ENCODE assay signal across 22 cellular contexts in the genomic region with DNA sequence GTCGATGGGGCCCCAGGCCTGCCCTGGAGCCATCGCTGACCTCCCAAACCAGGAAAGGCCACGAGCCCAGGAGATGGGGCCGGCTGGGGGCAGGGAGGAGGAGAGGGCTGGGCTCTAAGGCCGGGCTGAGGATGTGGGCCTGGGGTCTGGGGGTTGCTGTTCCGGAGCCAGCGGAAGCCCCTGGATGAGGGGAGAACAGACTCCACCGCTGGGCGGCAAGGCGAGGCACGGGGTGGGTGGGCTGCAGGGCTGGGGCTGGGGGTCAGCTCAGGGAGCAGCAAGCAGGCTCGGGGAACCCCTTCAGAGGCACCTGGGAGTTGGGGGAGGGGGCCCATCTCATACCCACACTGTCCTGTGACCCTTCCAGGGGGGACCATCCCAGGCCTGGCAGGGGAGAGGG. TPM values are rescaled to one million over a fixed set of nuclear protein-coding genes. Genes with fewer than 3 reads are reported as not detected.
DNase-seq lines count a peak whose midpoint lies in the region; ATAC-seq, FAIRE-seq and TF ChIP-seq lines count a peak whose summit lies in the region.
"Had no signal": no experiment of that assay in that cellular context is flagged by ENCODE, and none has a peak within 500 bp of the region (broad histone marks: within the 10 kb centered on the region; RNA-seq: fewer than 3 reads in every experiment).

No MANE protein-coding gene starts in this region.

- no peaks in the 10 kb centered on the region for H4K20me1 ChIP-seq in smooth muscle cell (ENCODE audit: low read depth)
- 0 out of 2 replicates have a peak, but pooled peaks cover 3% of the 10 kb centered on the region for H4K20me1 ChIP-seq in Karpas-422 (ENCODE audit: insufficient read depth, low read depth, low read length)
- H4K20me1 ChIP-seq: BLaER1 had no signal

- H3K4me3 ChIP-seq in A549 (no peak overlapping the region), smooth muscle cell (no peak overlapping the region), Karpas-422 (ENCODE audit: low read length) (no peak overlapping the region)
- H3K4me3 ChIP-seq: BLaER1 had no signal

- H3K27ac ChIP-seq in A549: peak overlapping the region; percentile 9 to 75; a peak in 4 of 6 replicates
- peak overlapping the region; percentile 40 for H3K27ac ChIP-seq in caudate nucleus (ENCODE audit: low read depth, low read length)
- H3K27ac ChIP-seq in smooth muscle cell (ENCODE audit: low read depth): no peak overlapping the region
- H3K27ac ChIP-seq in Karpas-422 (ENCODE audit: low read length): no peak overlapping the region
- H3K27ac ChIP-seq: BLaER1 had no signal

- H3K27me3 ChIP-seq in smooth muscle cell (ENCODE audit: low read depth) (no peaks in the 10 kb centered on the region), Karpas-422 (ENCODE audit: low read length) (no peaks in the 10 kb centered on the region)
- H3K27me3 ChIP-seq: BLaER1 had no signal

- H2AFZ ChIP-seq in smooth muscle cell (ENCODE audit: low read depth) (no peak overlapping the region), Karpas-422 (ENCODE audit: low read length) (no peak overlapping the region)

- H3K36me3 Mint-ChIP-seq in effector memory CD8-positive, alpha-beta T cell (ENCODE audit: insufficient read depth): peaks cover 21% of the 10 kb centered on the region
- H3K36me3 Mint-ChIP-seq: CD4-positive, CD25-positive, alpha-beta regulatory T cell; IgD-negative memory B cell had no signal

- H3K9me2 ChIP-seq in Karpas-422 (replicated peaks; ENCODE audit: insufficient read depth, low read length): no peaks in the 10 kb centered on the region

- H3F3A ChIP-seq in smooth muscle cell (ENCODE audit: low read depth): no peaks in the 10 kb centered on the region

- no peaks in the 10 kb centered on the region for H3K27me3 Mint-ChIP-seq in effector memory CD8-positive, alpha-beta T cell
- H3K27me3 Mint-ChIP-seq: CD4-positive, CD25-positive, alpha-beta regulatory T cell had no signal

- no peak for TF ChIP-seq POLR2A in A549 (IDR thresholded peaks at IDR 0.05; ENCODE audit: low read length)

- TF ChIP-seq EP300 in A549 (IDR thresholded peaks at IDR 0.05): no peak

- no peaks in the 10 kb centered on the region for H3K9me3 Mint-ChIP-seq in effector memory CD8-positive, alpha-beta T cell
- H3K9me3 Mint-ChIP-seq: CD4-positive, CD25-positive, alpha-beta regulatory T cell; IgD-negative memory B cell had no signal

- WGBS in A549 (ENCODE audit: missing lambda C conversion rate): 91% methylated on average over 4 of the region's 12 CpGs
- WGBS in smooth muscle cell (ENCODE audit: low lambda C conversion rate): 95% methylated on average over 12 of the region's 12 CpGs

- no peak for FAIRE-seq in A549 (lab: Jason Lieb, UNC)

- CTCF ChIA-PET in A549 (lab: Yijun Ruan, JAX): interaction anchor here (0.6 to 1.4 kb wide), 4 partner anchors 9 to 72 kb away, joined by 3 to 4 read pairs (median 4); no protein-coding TSS in a partner anchor

- TF ChIP-seq CTCF in A549 (IDR thresholded peaks at IDR 0.05) (no peak), smooth muscle cell (IDR thresholded peaks at IDR 0.05; ENCODE audit: borderline replicate concordance, insufficient read depth, poor library complexity, severe bottlenecking) (no peak)

- no peaks in the 10 kb centered on the region for H3K9me3 ChIP-seq in A549
- H3K9me3 ChIP-seq in smooth muscle cell (replicated peaks; ENCODE audit: low read depth): no peaks in the 10 kb centered on the region
- H3K9me3 ChIP-seq in Karpas-422 (ENCODE audit: low read length): no peaks in the 10 kb centered on the region
- H3K9me3 ChIP-seq: BLaER1 had no signal

- POLR2A ChIA-PET in A549 (lab: Yijun Ruan, JAX): no interaction called here

- no peak; a peak in 1 of 6 replicates for ATAC-seq in A549
- ATAC-seq in effector memory CD8-positive, alpha-beta T cell (replicated peaks): no peak
- no peak for ATAC-seq in HG02588 (IDR thresholded peaks at IDR 0.05; ENCODE audit: unreplicated experiment)

- H3K4me2 ChIP-seq in A549 (no peak overlapping the region; the same call in 2 of the 3 replicates), smooth muscle cell (peak overlapping the region; percentile 59), Karpas-422 (ENCODE audit: low read depth, low read length, poor library complexity, severe bottlenecking) (no peak overlapping the region)
- H3K4me2 ChIP-seq: BLaER1 had no signal

- TF ChIP-seq RAD21 in A549 (conservative IDR thresholded peaks at IDR 0.05 in 1 of 2, IDR thresholded peaks at IDR 0.05 in 1 of 2): no peak

- H3K4me1 ChIP-seq in A549 (peaks cover 15% of the 10 kb centered on the region; the same call in 2 of the 3 replicates), smooth muscle cell (ENCODE audit: low read depth) (no peaks in the 10 kb centered on the region), Karpas-422 (ENCODE audit: low read length) (no peaks in the 10 kb centered on the region)

- H3K27ac Mint-ChIP-seq in effector memory CD8-positive, alpha-beta T cell: peak overlapping the region; percentile 69 to 82
- H3K27ac Mint-ChIP-seq: IgD-negative memory B cell had no signal

- H3K79me2 ChIP-seq in smooth muscle cell (ENCODE audit: low read depth) (no peaks in the 10 kb centered on the region), Karpas-422 (ENCODE audit: low read length) (no peaks in the 10 kb centered on the region)

- no peaks in the 10 kb centered on the region for H3K36me3 ChIP-seq in smooth muscle cell (ENCODE audit: low read depth)
- H3K36me3 ChIP-seq in Karpas-422 (ENCODE audit: insufficient read depth, low read length): no peaks in the 10 kb centered on the region
- H3K36me3 ChIP-seq: BLaER1 had no signal

- peaks cover 48 to 55% of the 10 kb centered on the region in 2 donors for H3K4me1 Mint-ChIP-seq in effector memory CD8-positive, alpha-beta T cell (ENCODE audit: low read depth in 2 of 2)

- DNase-seq in A549 (ENCODE audit: low read depth in 1 of 2, low spot score in 1 of 2) (no peak), caudate nucleus (lab: John Stamatoyannopoulos, UW) (no peak), smooth muscle cell (lab: John Stamatoyannopoulos, UW; ENCODE audit: unreplicated experiment) (no peak), HuH-7 (ENCODE audit: low spot score) (no peak), Karpas-422 (no peak)
- no peak for DNase-seq in effector memory CD8-positive, alpha-beta T cell
- DNase-seq in activated CD8-positive, alpha-beta memory T cell treated with anti-CD3 and anti-CD28 coated beads, Interleukin-2, amount 50 U/mL, for 4 hours: no peak
- DNase-seq: 8988T; CD4-positive, CD25-positive, alpha-beta regulatory T cell; GOT3; HCEC 1CT; NCI-H1092; NCI-H1417 treated with DMSO at 0.1 percent for 48 hours; NCI-H1694 treated with DMSO at 0.1 percent for 48 hours; NCI-H2081 treated with DMSO at 0.1 percent for 48 hours; NCI-H2171; NCI-H226; SHP77 treated with DMSO at 0.1 percent for 48 hours had no signal

- peak overlapping the region in 1 of 2 donors; percentile 56 for H3K4me3 Mint-ChIP-seq in effector memory CD8-positive, alpha-beta T cell

- H3K9ac ChIP-seq in smooth muscle cell (ENCODE audit: low read depth) (no peak overlapping the region), Karpas-422 (ENCODE audit: low read length) (no peak overlapping the region)
- H3K9ac ChIP-seq: BLaER1 had no signal

RNA-seq across cellular contexts. Expression of gene LCN12, which starts 11.7 kb away (rescaled TPM):
- 0.74 and 1.8 TPM in 2 replicates for polyA plus RNA-seq in A549 (2011; rRNA removed)
- polyA plus RNA-seq in A549 (2012; cell fraction: cytosol; rRNA removed): 1.2 and 1.4 TPM in 2 replicates
- polyA plus RNA-seq in A549 (2012; cell fraction: nucleus; rRNA removed): 24.8 and 36.0 TPM in 2 replicates
- polyA plus RNA-seq in A549 (2017; fragmentation: RNase III; extraction: RNeasy Plus Mini Kit Qiagen cat#74134 plus additional on column Dnase treatment): 2.8 to 3.6 TPM (median 3.0 TPM) in 3 replicates
- polyA minus RNA-seq in A549 (2011; rRNA and poly(A)+ RNA removed): 0.70 and 0.88 TPM in 2 replicates
- not detected in 2 replicates for total RNA-seq in smooth muscle cell
- not detected in 2 replicates for polyA plus RNA-seq in smooth muscle cell
- not detected in 2 replicates for total RNA-seq in Karpas-422 (2014; rRNA removed; shearing (Covaris generic); ENCODE audit: low replicate concordance)
- polyA plus RNA-seq: AG04450; CD4-positive, CD25-positive, alpha-beta regulatory T cell; IgD-negative memory B cell had no signal

RNA-seq across cellular contexts. Expression of gene PTGDS, which starts 13.6 kb away (rescaled TPM):
- 0.31 and 0.33 TPM in 2 replicates for polyA plus RNA-seq in A549 (2011; rRNA removed)
- polyA plus RNA-seq in A549 (2012; cell fraction: cytosol; rRNA removed): 0.50 and 0.61 TPM in 2 replicates
- 0.66 and 1.0 TPM in 2 replicates for polyA plus RNA-seq in A549 (2012; cell fraction: nucleus; rRNA removed)
- polyA plus RNA-seq in A549 (2017; fragmentation: RNase III; extraction: RNeasy Plus Mini Kit Qiagen cat#74134 plus additional on column Dnase treatment): 0.18 to 0.34 TPM (median 0.26 TPM) in 3 replicates
- not detected in 2 replicates for polyA minus RNA-seq in A549 (2011; rRNA and poly(A)+ RNA removed)
- total RNA-seq in smooth muscle cell: 119 and 145 TPM in 2 replicates
- 597 and 611 TPM in 2 replicates for polyA plus RNA-seq in smooth muscle cell
- not detected in 2 replicates for total RNA-seq in Karpas-422 (2014; rRNA removed; shearing (Covaris generic); ENCODE audit: low replicate concordance)
- polyA plus RNA-seq: IgD-negative memory B cell had no signal

RNA-seq across cellular contexts. Expression of gene C8G, which starts 18.7 kb away (rescaled TPM):
- polyA plus RNA-seq in A549 (2011; rRNA removed): 0.41 and 0.45 TPM in 2 replicates
- polyA plus RNA-seq in A549 (2012; cell fraction: cytosol; rRNA removed): 1.2 TPM in 2 replicates
- polyA plus RNA-seq in A549 (2012; cell fraction: nucleus; rRNA removed): 3.6 and 7.5 TPM in 2 replicates
- 1.1 to 1.3 TPM (median 1.1 TPM) in 3 replicates for polyA plus RNA-seq in A549 (2017; fragmentation: RNase III; extraction: RNeasy Plus Mini Kit Qiagen cat#74134 plus additional on column Dnase treatment)
- polyA minus RNA-seq in A549 (2011; rRNA and poly(A)+ RNA removed): not detected in 2 replicates
- total RNA-seq in smooth muscle cell: not detected in 2 replicates
- 1.4 TPM in 1 of 2 replicates, not detected in the other for polyA plus RNA-seq in smooth muscle cell
- not detected in 2 replicates for total RNA-seq in Karpas-422 (2014; rRNA removed; shearing (Covaris generic); ENCODE audit: low replicate concordance)
- polyA plus RNA-seq: IgD-negative memory B cell had no signal

RNA-seq across cellular contexts. Expression of gene LCNL1, which starts 19.0 kb away (rescaled TPM):
- polyA plus RNA-seq in A549 (2011; rRNA removed) (0.04 and 0.19 TPM in 2 replicates), A549 (2017; fragmentation: RNase III; extraction: RNeasy Plus Mini Kit Qiagen cat#74134 plus additional on column Dnase treatment) (0.05 to 0.08 TPM (median 0.08 TPM) in 3 replicates), smooth muscle cell (0.85 and 0.89 TPM in 2 replicates)
- polyA plus RNA-seq in A549 (2012; cell fraction: cytosol; rRNA removed): 0.01 and 0.04 TPM in 2 replicates
- 0.39 and 0.48 TPM in 2 replicates for polyA plus RNA-seq in A549 (2012; cell fraction: nucleus; rRNA removed)
- polyA minus RNA-seq in A549 (2011; rRNA and poly(A)+ RNA removed): not detected in 2 replicates
- 0.67 and 1.1 TPM in 2 replicates for total RNA-seq in smooth muscle cell
- total RNA-seq in Karpas-422 (2014; rRNA removed; shearing (Covaris generic); ENCODE audit: low replicate concordance): not detected in 2 replicates
- total RNA-seq: CD4-positive, CD25-positive, alpha-beta regulatory T cell had no signal
- polyA plus RNA-seq: CD4-positive, CD25-positive, alpha-beta regulatory T cell; IgD-negative memory B cell had no signal

RNA-seq across cellular contexts. Expression of gene FBXW5, which starts 19.2 kb away (rescaled TPM):
- 37.3 and 37.5 TPM in 2 replicates for polyA plus RNA-seq in A549 (2011; rRNA removed)
- 101 and 139 TPM in 2 replicates for polyA plus RNA-seq in A549 (2012; cell fraction: cytosol; rRNA removed)
- 343 and 496 TPM in 2 replicates for polyA plus RNA-seq in A549 (2012; cell fraction: nucleus; rRNA removed)
- polyA plus RNA-seq in A549 (2017; fragmentation: RNase III; extraction: RNeasy Plus Mini Kit Qiagen cat#74134 plus additional on column Dnase treatment): 59.3 to 61.4 TPM (median 59.5 TPM) in 3 replicates
- polyA minus RNA-seq in A549 (2011; rRNA and poly(A)+ RNA removed): 54.3 and 84.8 TPM in 2 replicates
- total RNA-seq in smooth muscle cell: 70.5 and 103 TPM in 2 replicates
- 105 and 109 TPM in 2 replicates for polyA plus RNA-seq in smooth muscle cell
- total RNA-seq in Karpas-422 (2014; rRNA removed; shearing (Covaris generic); ENCODE audit: low replicate concordance): 37.3 and 103 TPM in 2 replicates

Comparison
In these comparisons a context has a peak if more than half of its experiments do, and no peak if none do; other contexts are left out.
1. H3K27ac ChIP-seq: peak in A549 (2 of 2) and caudate nucleus (single experiment); none in smooth muscle cell (single experiment) and Karpas-422 (single experiment).
2. RNA of gene PTGDS, which starts 13.6 kb away (total RNA-seq): 119 to 145 TPM in smooth muscle cell; not detected in Karpas-422; every median in the first group is over 100 times any median in the second.